Comparison of ENCODE assay signal across 8 cellular contexts in genomic region chr21:33286600-33287456, GRCh38. TPM values are rescaled to one million over a fixed set of nuclear protein-coding genes. Genes with fewer than 3 reads are reported as not detected.
A peak's percentile ranks its signal among the peaks of the same experiment; 100 is the strongest.
DNase-seq lines count a peak whose midpoint lies in the region; ATAC-seq and TF ChIP-seq lines count a peak whose summit lies in the region.

No MANE protein-coding gene starts in this region.

- intact Hi-C loops in upper lobe of right lung (cut with DNase I): no loop called here

- H3K36me3 ChIP-seq in lung (ENCODE audit: control insufficient read depth in 2 of 2, insufficient read depth in 2 of 2, low read length in 2 of 2) (peaks cover 6 to 33% of the 10 kb centered on the region in 2 donors), upper lobe of right lung (peaks cover 51% of the 10 kb centered on the region)

- 48 to 64% methylated on average over 15 of the region's 15 CpGs for WGBS in lung, 2 donors

- H3K27me3 ChIP-seq in lung (ENCODE audit: control insufficient read depth, insufficient read depth) (no peaks in the 10 kb centered on the region), upper lobe of right lung (no peaks in the 10 kb centered on the region)

- TF ChIP-seq CTCF in choroid plexus epithelial cell (conservative IDR thresholded peaks at IDR 0.05; ENCODE audit: low read depth, low read length): no peak
- no peak for TF ChIP-seq CTCF in lung (IDR thresholded peaks at IDR 0.05; ENCODE audit: control extremely low read depth, extremely low read depth)
- TF ChIP-seq CTCF in upper lobe of right lung (IDR thresholded peaks at IDR 0.05): no peak

- H3K4me1 ChIP-seq in lung (ENCODE audit: control insufficient read depth in 2 of 2, insufficient read depth in 2 of 2, low read length in 2 of 2) (peaks cover 0 to 17% of the 10 kb centered on the region in 2 donors), upper lobe of right lung (peaks cover 21% of the 10 kb centered on the region)

- H3K9me3 ChIP-seq in lung (ENCODE audit: control insufficient read depth in 2 of 2, insufficient read depth in 1 of 2, low read length in 1 of 2) (peaks cover 0 to 3% of the 10 kb centered on the region in 2 donors), upper lobe of right lung (no peaks in the 10 kb centered on the region)

- H3K27ac ChIP-seq in lung (ENCODE audit: low read depth in 1 of 2, low read length in 1 of 2) (peak overlapping the region; percentile 61 to 62), upper lobe of right lung (peak overlapping the region; percentile 83)

- no peak overlapping the region for H3K4me3 ChIP-seq in choroid plexus epithelial cell (ENCODE audit: low read depth, low read length)
- no peak overlapping the region for H3K4me3 ChIP-seq in lung
- no peak overlapping the region for H3K4me3 ChIP-seq in upper lobe of right lung

- ATAC-seq in lung (ENCODE audit: insufficient read depth, low FRiP score) (peak; percentile 44), upper lobe of right lung (peak; percentile 77), GM21360 (IDR thresholded peaks at IDR 0.05; ENCODE audit: unreplicated experiment) (no peak), HG03469 (IDR thresholded peaks at IDR 0.05; ENCODE audit: unreplicated experiment) (no peak), GM21528 (IDR thresholded peaks at IDR 0.05; ENCODE audit: low FRiP score, unreplicated experiment) (no peak)

- DNase-seq in NCI-H345 (lab: John Stamatoyannopoulos, UW) (peak; percentile 56), NCI-H345 treated with DMSO at 0.1 percent for 48 hours (lab: John Stamatoyannopoulos, UW; ENCODE audit: unreplicated experiment) (no peak), choroid plexus epithelial cell (ENCODE audit: low read depth) (peak; percentile 82), lung (ENCODE audit: low spot score) (peak; percentile 73), upper lobe of right lung (no peak)

RNA-seq across cellular contexts. Expression of gene IL10RB, which starts 20.7 kb away (rescaled TPM):
- total RNA-seq in lung (10 to 100 TPM; 38.8 to 47.1 TPM), upper lobe of right lung (47.1 TPM)
- 10 to 100 TPM; 26.7 to 89.1 TPM for polyA plus RNA-seq in lung

RNA-seq across cellular contexts. Expression of gene IFNAR1, which starts 37.9 kb away (rescaled TPM):
- total RNA-seq in lung (10 to 100 TPM; 48.1 to 58.7 TPM), upper lobe of right lung (72.1 TPM)
- polyA plus RNA-seq in lung: 10 to 100 TPM; 14.3 to 54.8 TPM

RNA-seq across cellular contexts. Expression of gene IFNAR2, which starts 57.1 kb away (rescaled TPM):
- total RNA-seq in lung (10 to 100 TPM; 22.6 to 38.4 TPM), upper lobe of right lung (32.4 TPM)
- polyA plus RNA-seq in lung: 10 to 100 TPM; 21.4 to 32.4 TPM

Comparison
In these comparisons a context has a peak if more than half of its experiments do, and no peak if none do; other contexts are left out.
1. DNase-seq: peak in NCI-H345 (single experiment), choroid plexus epithelial cell (single experiment) and lung (single experiment); none in NCI-H345 treated with DMSO at 0.1 percent for 48 hours (single experiment) and upper lobe of right lung (single experiment).
2. ATAC-seq: peak in lung (single experiment) and upper lobe of right lung (single experiment); none in GM21360 (single experiment), HG03469 (single experiment) and GM21528 (single experiment).